Comparison of ENCODE assay signal across 15 cellular contexts in genomic region chr2:131145040-131145439, GRCh38. TPM values are rescaled to one million over a fixed set of nuclear protein-coding genes. Genes with fewer than 3 reads are reported as not detected.
DNase-seq lines count a peak whose midpoint lies in the region; ATAC-seq and TF ChIP-seq lines count a peak whose summit lies in the region.
"Had no signal": no experiment of that assay in that cellular context is flagged by ENCODE, and none has a peak within 500 bp of the region (broad histone marks: within the 10 kb centered on the region; RNA-seq: fewer than 3 reads in every experiment).

No MANE protein-coding gene starts in this region.

- no peak for TF ChIP-seq CTCF in activated B cell treated with CpG ODN at 0.5 μM for 24 hours (IDR thresholded peaks at IDR 0.05)
- no peak for TF ChIP-seq CTCF in GM13977 (IDR thresholded peaks at IDR 0.05; ENCODE audit: extremely low read depth, insufficient read depth, missing control alignments)
- TF ChIP-seq CTCF in MCF 10A (IDR thresholded peaks at IDR 0.05; ENCODE audit: unreplicated experiment): no peak

- H3K27me3 Mint-ChIP-seq in activated B cell treated with CpG ODN at 0.5 μM for 24 hours (no peaks in the 10 kb centered on the region), MCF 10A (ENCODE audit: insufficient read depth, unreplicated experiment) (no peaks in the 10 kb centered on the region)

- ATAC-seq in GM18867 (IDR thresholded peaks at IDR 0.05; ENCODE audit: unreplicated experiment) (peak; percentile 84), GM21528 (IDR thresholded peaks at IDR 0.05; ENCODE audit: low FRiP score, unreplicated experiment) (peak; percentile 45), HG03103 (IDR thresholded peaks at IDR 0.05; ENCODE audit: low read depth, unreplicated experiment) (peak; percentile 90), activated B cell treated with CpG ODN at 0.5 μM for 24 hours (ENCODE audit: low read depth) (peak; percentile 25), Right ventricle myocardium inferior (no peak)
- ATAC-seq: CD8-positive, alpha-beta T cell; left ventricle myocardium superior had no signal

- BruUV-seq in MCF 10A (replicated peaks; lab: Mats Ljungman, UMichigan): no TSS peak

- no peak overlapping the region for H3K4me3 Mint-ChIP-seq in activated B cell treated with CpG ODN at 0.5 μM for 24 hours
- no peak overlapping the region for H3K4me3 Mint-ChIP-seq in MCF 10A (ENCODE audit: unreplicated experiment)
- H3K4me3 Mint-ChIP-seq: CD8-positive, alpha-beta T cell; nephron progenitor cell had no signal

- DNase-seq in activated B cell treated with CpG ODN at 0.5 μM for 24 hours (no peak), Right ventricle myocardium inferior (ENCODE audit: missing footprints) (no peak), foreskin melanocyte (no peak), GM13977 (ENCODE audit: low spot score) (no peak), MCF 10A (ENCODE audit: unreplicated experiment) (no peak)
- DNase-seq: CD8-positive, alpha-beta T cell; hypothalamus; Kasumi-1; left ventricle myocardium superior; NCI-H2107; nephron progenitor cell; Peyer's patch had no signal

- POLR2A ChIA-PET in activated B cell treated with CpG ODN at 0.5 μM for 24 hours (lab: Charles Lee): no interaction called here
- POLR2A ChIA-PET in MCF 10A (lab: Yijun Ruan, JAX): interaction anchor here (0.8 kb wide), 1 partner anchor 53 kb away, joined by 4 read pairs; no protein-coding TSS in a partner anchor

- peaks cover 85% of the 10 kb centered on the region for H3K36me3 Mint-ChIP-seq in activated B cell treated with CpG ODN at 0.5 μM for 24 hours (ENCODE audit: low read depth)
- H3K36me3 Mint-ChIP-seq in MCF 10A (ENCODE audit: insufficient read depth, unreplicated experiment): peaks cover 88% of the 10 kb centered on the region

- H3K4me1 Mint-ChIP-seq in activated B cell treated with CpG ODN at 0.5 μM for 24 hours: peaks cover 8% of the 10 kb centered on the region
- no peaks in the 10 kb centered on the region for H3K4me1 Mint-ChIP-seq in MCF 10A (ENCODE audit: insufficient read depth, unreplicated experiment)

- H3K27ac Mint-ChIP-seq in activated B cell treated with CpG ODN at 0.5 μM for 24 hours: no peak overlapping the region
- H3K27ac Mint-ChIP-seq in MCF 10A (ENCODE audit: low read depth, unreplicated experiment): no peak overlapping the region
- H3K27ac Mint-ChIP-seq: CD8-positive, alpha-beta T cell; nephron progenitor cell had no signal

- in situ Hi-C loops in GM13977 (cut with MboI; ENCODE audit: low pct_unique_long_range_greater_than_20kb, low sequenced_read_pairs, unreplicated experiment): no loop called here

- CTCF ChIA-PET in activated B cell treated with CpG ODN at 0.5 μM for 24 hours (lab: Charles Lee): no interaction called here
- CTCF ChIA-PET in MCF 10A (lab: Yijun Ruan, JAX): interaction anchor here (0.7 kb wide), 1 partner anchor 388 kb away, joined by 3 read pairs; no protein-coding TSS in a partner anchor

- H3K9me3 Mint-ChIP-seq in activated B cell treated with CpG ODN at 0.5 μM for 24 hours: no peaks in the 10 kb centered on the region
- H3K9me3 Mint-ChIP-seq in MCF 10A (ENCODE audit: unreplicated experiment): no peaks in the 10 kb centered on the region
- H3K9me3 Mint-ChIP-seq: CD8-positive, alpha-beta T cell; nephron progenitor cell had no signal

- intact Hi-C loops in activated B cell treated with CpG ODN at 0.5 μM for 24 hours (cut with micrococcal nuclease): no loop called here
- intact Hi-C loops in Right ventricle myocardium inferior (cut with DNase I): no loop called here
- intact Hi-C loops in MCF 10A (cut with micrococcal nuclease): no loop called here

RNA-seq across cellular contexts. Expression of gene PLEKHB2, which starts 39.9 kb away (rescaled TPM):
- total RNA-seq in activated B cell treated with CpG ODN at 0.5 μM for 24 hours (32.3 and 33.6 TPM in 2 replicates), Right ventricle myocardium inferior (30.8 TPM), MCF 10A (2022) (57.6 and 78.1 TPM in 2 replicates)

RNA-seq across cellular contexts. Expression of gene FAM168B, which starts 51.8 kb away (rescaled TPM):
- total RNA-seq in activated B cell treated with CpG ODN at 0.5 μM for 24 hours (59.9 and 62.5 TPM in 2 replicates), Right ventricle myocardium inferior (85.6 TPM), MCF 10A (2022) (159 and 172 TPM in 2 replicates)
